Comparison of ENCODE assay signal across 27 cellular contexts in genomic region chr5:110038297-110038997, GRCh38.
DNase-seq lines count a peak whose midpoint lies in the region; ATAC-seq and TF ChIP-seq lines count a peak whose summit lies in the region.
"Had no signal": no experiment of that assay in that cellular context is flagged by ENCODE, and none has a peak within 500 bp of the region (broad histone marks: within the 10 kb centered on the region; RNA-seq: fewer than 3 reads in every experiment).

No MANE protein-coding gene starts in this region.

- TF ChIP-seq CTCF in GM23338 (conservative IDR thresholded peaks at IDR 0.05; ENCODE audit: low read depth in 2 of 2) (no peak), fibroblast of mammary gland (conservative IDR thresholded peaks at IDR 0.05; ENCODE audit: control insufficient read depth, insufficient read depth, low read depth, low read length) (no peak), mammary epithelial cell (conservative IDR thresholded peaks at IDR 0.05 in 1 of 2, IDR thresholded peaks at IDR 0.05 in 1 of 2; ENCODE audit: extremely low read depth in 1 of 2, insufficient read depth in 1 of 2, low read depth in 1 of 2, low read length in 2 of 2) (no peak)

- no peaks in the 10 kb centered on the region for H4K20me1 ChIP-seq in GM23338 (replicated peaks; ENCODE audit: insufficient read depth)
- no peaks in the 10 kb centered on the region for H4K20me1 ChIP-seq in mammary epithelial cell (ENCODE audit: insufficient read depth, low read length)

- H3K36me3 ChIP-seq in GM23338 (ENCODE audit: insufficient read depth) (0 out of 2 replicates have a peak, but pooled peaks cover 5% of the 10 kb centered on the region), mammary epithelial cell (ENCODE audit: insufficient read depth, low read length) (no peaks in the 10 kb centered on the region)
- H3K36me3 ChIP-seq: BE2C, esophagus muscularis mucosa, tibial nerve had no signal

- dilution Hi-C loops in mammary epithelial cell (cut with HindIII; ENCODE audit: low sequenced_read_pairs): no loop called here

- DNase-seq in GM23338 (ENCODE audit: low spot score) (no peak), amniotic epithelial cell (ENCODE audit: low read depth) (peak; percentile 94), fibroblast of mammary gland (ENCODE audit: low read depth) (peak; percentile 48), stromal cell of bone marrow (ENCODE audit: low read depth) (peak; percentile 71), NCI-H2107 (lab: John Stamatoyannopoulos, UW) (no peak), mammary epithelial cell (no peak), Right ventricle myocardium inferior (ENCODE audit: missing footprints) (no peak)
- DNase-seq: activated CD4-positive, alpha-beta T cell treated with anti-CD3 and anti-CD28 coated beads for 36 hours; activated gamma-delta T cell; activated naive CD8-positive, alpha-beta T cell treated with anti-CD3 and anti-CD28 coated beads, Interleukin-2, amount 50 U/mL, for 24 hours; BE2C; CD8-positive, alpha-beta memory T cell; cortex of kidney; KBM-7; natural killer cell; NCI-H1436; NCI-H2081 treated with DMSO at 0.1 percent for 48 hours; NCI-H446 treated with DMSO at 0.1 percent for 48 hours; small intestine; stimulated activated CD8-positive, alpha-beta memory T cell treated with anti-CD3 and anti-CD28 coated beads, Interleukin-4, amount 100 ng/mL, for 48 hours; stimulated activated naive CD8-positive, alpha-beta T cell treated with anti-CD3 and anti-CD28 coated beads, Interleukin-15, amount 100 ng/mL, for 72 hours had no signal

- no peaks in the 10 kb centered on the region for H3K27me3 ChIP-seq in GM23338 (ENCODE audit: insufficient read depth)
- peaks cover 2% of the 10 kb centered on the region for H3K27me3 ChIP-seq in mammary epithelial cell (ENCODE audit: insufficient read depth, low read length)
- H3K27me3 ChIP-seq: BE2C, esophagus muscularis mucosa, tibial nerve had no signal

- H3K4me2 ChIP-seq in GM23338 (no peak overlapping the region), mammary epithelial cell (ENCODE audit: insufficient read depth, low read depth, low read length) (no peak overlapping the region)

- no TSS peak for BruUV-seq in mammary epithelial cell (replicated peaks; lab: Mats Ljungman, UMichigan)

- in situ Hi-C loops in mammary epithelial cell (cut with MboI; ENCODE audit: low sequenced_read_pairs in 2 of 2): no loop called here

- H3K4me3 ChIP-seq in GM23338: no peak overlapping the region
- no peak overlapping the region for H3K4me3 ChIP-seq in fibroblast of mammary gland (ENCODE audit: control insufficient read depth, low read depth, low read length)
- H3K4me3 ChIP-seq in mammary epithelial cell (replicated peaks in 1 of 3; ENCODE audit: insufficient read depth in 1 of 3, low read depth in 2 of 3, low read length in 3 of 3): no peak overlapping the region
- H3K4me3 ChIP-seq: esophagus muscularis mucosa, SK-N-MC, tibial nerve had no signal

- no peak overlapping the region for H3K27ac Mint-ChIP-seq in GM23338
- H3K27ac Mint-ChIP-seq in activated T-helper 17 cell treated with anti-CD3 and anti-CD28 coated beads, Interleukin-2, amount 50 U/mL, for 72 hours: no peak overlapping the region
- H3K27ac Mint-ChIP-seq: activated CD4-positive, alpha-beta T cell treated with anti-CD3 and anti-CD28 coated beads for 36 hours; activated naive CD8-positive, alpha-beta T cell treated with anti-CD3 and anti-CD28 coated beads, Interleukin-2, amount 50 U/mL, for 24 hours; CD8-positive, alpha-beta memory T cell; natural killer cell; stimulated activated naive CD8-positive, alpha-beta T cell treated with anti-CD3 and anti-CD28 coated beads, Interleukin-15, amount 100 ng/mL, for 72 hours had no signal

- H3K9me3 Mint-ChIP-seq in GM23338: peaks cover 9% of the 10 kb centered on the region
- no peaks in the 10 kb centered on the region for H3K9me3 Mint-ChIP-seq in activated T-helper 17 cell treated with anti-CD3 and anti-CD28 coated beads, Interleukin-2, amount 50 U/mL, for 72 hours

- H3K9me3 ChIP-seq in mammary epithelial cell (replicated peaks; ENCODE audit: insufficient read depth, low read length): no peaks in the 10 kb centered on the region
- H3K9me3 ChIP-seq: BE2C had no signal

- H3K9me2 ChIP-seq in GM23338 (ENCODE audit: insufficient read depth): no peaks in the 10 kb centered on the region

- WGBS in mammary epithelial cell (ENCODE audit: low coverage, missing lambda C conversion rate): 63% methylated on average over 4 of the region's 4 CpGs

- H2AFZ ChIP-seq in GM23338 (peak overlapping the region; percentile 38; the same call in 1 of the 2 replicates), mammary epithelial cell (ENCODE audit: low read depth, low read length) (no peak overlapping the region)

- H3K9ac ChIP-seq in mammary epithelial cell (ENCODE audit: insufficient read depth, low read length): no peak overlapping the region

- no peak overlapping the region for H3K27ac ChIP-seq in GM23338 (ENCODE audit: low read depth)
- H3K27ac ChIP-seq in mammary epithelial cell (ENCODE audit: insufficient read depth, low read depth, low read length): no peak overlapping the region
- H3K27ac ChIP-seq: esophagus muscularis mucosa, RWPE1, SK-N-MC, tibial nerve had no signal

- H3K79me2 ChIP-seq in GM23338 (replicated peaks; ENCODE audit: insufficient read depth) (no peaks in the 10 kb centered on the region), mammary epithelial cell (ENCODE audit: insufficient read depth, low read length) (no peaks in the 10 kb centered on the region)

- no peaks in the 10 kb centered on the region for H3F3A ChIP-seq in GM23338 (replicated peaks; ENCODE audit: low read depth)

- H3K4me1 Mint-ChIP-seq in GM23338: no peaks in the 10 kb centered on the region
- H3K4me1 Mint-ChIP-seq in activated T-helper 17 cell treated with anti-CD3 and anti-CD28 coated beads, Interleukin-2, amount 50 U/mL, for 72 hours: peaks cover 5% of the 10 kb centered on the region
- H3K4me1 Mint-ChIP-seq: natural killer cell had no signal

- ATAC-seq in GM23338 (no peak), Right ventricle myocardium inferior (no peak)
- no peak for ATAC-seq in activated T-helper 17 cell treated with anti-CD3 and anti-CD28 coated beads, Interleukin-2, amount 50 U/mL, for 72 hours (replicated peaks)
- ATAC-seq: activated CD4-positive, alpha-beta T cell treated with anti-CD3 and anti-CD28 coated beads for 36 hours; activated naive CD8-positive, alpha-beta T cell treated with anti-CD3 and anti-CD28 coated beads, Interleukin-2, amount 50 U/mL, for 24 hours; HCT116; natural killer cell; stimulated activated naive CD8-positive, alpha-beta T cell treated with anti-CD3 and anti-CD28 coated beads, Interleukin-15, amount 100 ng/mL, for 72 hours had no signal

- CTCF ChIA-PET in mammary epithelial cell (lab: Charles Lee; ENCODE audit: low non-redundant PET): no interaction called here

- H3K4me1 ChIP-seq in GM23338 (ENCODE audit: insufficient read depth): no peaks in the 10 kb centered on the region
- no peaks in the 10 kb centered on the region for H3K4me1 ChIP-seq in mammary epithelial cell (ENCODE audit: insufficient read depth, low read length)
- H3K4me1 ChIP-seq: BE2C, tibial nerve had no signal

- H3K36me3 Mint-ChIP-seq in GM23338 (ENCODE audit: low read depth): 0 out of 3 replicates have a peak, but pooled peaks cover 6% of the 10 kb centered on the region
- no peaks in the 10 kb centered on the region for H3K36me3 Mint-ChIP-seq in activated T-helper 17 cell treated with anti-CD3 and anti-CD28 coated beads, Interleukin-2, amount 50 U/mL, for 72 hours (ENCODE audit: low read depth)
- H3K36me3 Mint-ChIP-seq: CD8-positive, alpha-beta memory T cell had no signal

- intact Hi-C loops in mammary epithelial cell (cut with micrococcal nuclease) (no loop called here), Right ventricle myocardium inferior (cut with DNase I) (no loop called here)

- H3K4me3 Mint-ChIP-seq in GM23338: no peak overlapping the region
- no peak overlapping the region for H3K4me3 Mint-ChIP-seq in activated T-helper 17 cell treated with anti-CD3 and anti-CD28 coated beads, Interleukin-2, amount 50 U/mL, for 72 hours
- H3K4me3 Mint-ChIP-seq: activated CD4-positive, alpha-beta T cell treated with anti-CD3 and anti-CD28 coated beads for 36 hours; activated naive CD8-positive, alpha-beta T cell treated with anti-CD3 and anti-CD28 coated beads, Interleukin-2, amount 50 U/mL, for 24 hours; CD8-positive, alpha-beta memory T cell; natural killer cell; stimulated activated naive CD8-positive, alpha-beta T cell treated with anti-CD3 and anti-CD28 coated beads, Interleukin-15, amount 100 ng/mL, for 72 hours had no signal

- H3K27me3 Mint-ChIP-seq in GM23338 (ENCODE audit: insufficient read depth, low read depth, poor library complexity): peaks cover 2% of the 10 kb centered on the region
- H3K27me3 Mint-ChIP-seq in activated T-helper 17 cell treated with anti-CD3 and anti-CD28 coated beads, Interleukin-2, amount 50 U/mL, for 72 hours: no peaks in the 10 kb centered on the region
- H3K27me3 Mint-ChIP-seq: activated CD4-positive, alpha-beta T cell treated with anti-CD3 and anti-CD28 coated beads for 36 hours; activated naive CD8-positive, alpha-beta T cell treated with anti-CD3 and anti-CD28 coated beads, Interleukin-2, amount 50 U/mL, for 24 hours; stimulated activated naive CD8-positive, alpha-beta T cell treated with anti-CD3 and anti-CD28 coated beads, Interleukin-15, amount 100 ng/mL, for 72 hours had no signal

TF ChIP-seq in GM23338, 12 proteins besides CTCF, POLR2A, EP300 and RAD21 (continues in another document):
- TF ChIP-seq REST (IDR thresholded peaks at IDR 0.05; ENCODE audit: unreplicated experiment): no peak

Comparison
In these comparisons a context has a peak if more than half of its experiments do, and no peak if none do; other contexts are left out.
1. DNase-seq: peak in amniotic epithelial cell (single experiment), fibroblast of mammary gland (single experiment) and stromal cell of bone marrow (single experiment); none in GM23338 (single experiment), NCI-H2107 (single experiment), mammary epithelial cell (single experiment) and Right ventricle myocardium inferior (single experiment).